In the genomic region with DNA sequence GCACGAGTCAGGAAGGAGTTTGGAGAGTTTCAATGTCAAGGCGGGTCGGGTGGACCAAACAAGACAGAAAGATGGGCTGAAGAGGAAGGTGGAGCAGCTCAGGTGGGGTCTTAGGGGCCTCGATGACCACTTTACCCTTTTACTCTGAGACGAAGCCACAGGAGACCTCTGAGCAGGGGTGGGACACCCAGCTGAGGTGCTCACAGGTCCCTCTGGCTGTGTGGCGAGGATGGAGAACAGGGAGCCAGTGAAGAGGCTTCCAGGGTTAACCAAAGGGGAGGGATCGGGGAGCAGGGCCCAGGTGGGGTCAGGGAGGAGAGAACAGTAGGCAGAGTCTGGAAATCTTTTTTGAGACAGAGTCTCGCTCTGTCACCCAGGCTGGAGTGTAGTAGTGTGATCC, we compare ENCODE assay signal across 24 cellular contexts. TPM values are rescaled to one million over a fixed set of nuclear protein-coding genes. Genes with fewer than 3 reads are reported as not detected.
"Had no signal": no experiment of that assay in that cellular context is flagged by ENCODE, and none has a peak within 500 bp of the region (broad histone marks: within the 10 kb centered on the region; RNA-seq: fewer than 3 reads in every experiment).

No MANE protein-coding gene starts in this region.

- H3K27ac ChIP-seq: dorsolateral prefrontal cortex, left ventricle myocardium inferior, neural progenitor cell, ovary, stomach, thoracic aorta had no signal

- H3K36me3 ChIP-seq: neural progenitor cell, ovary, thoracic aorta had no signal

- H3K4me1 Mint-ChIP-seq: neural progenitor cell had no signal

- H3K4me3 ChIP-seq: dorsolateral prefrontal cortex, left ventricle myocardium inferior, neural progenitor cell, ovary, stomach, thoracic aorta had no signal

- H3K9me3 ChIP-seq: left ventricle myocardium inferior, ovary, stomach, thoracic aorta had no signal

- H3K4me1 ChIP-seq: left ventricle myocardium inferior, neural progenitor cell had no signal

- H3K9me3 Mint-ChIP-seq: naive B cell; neural progenitor cell; stimulated activated memory B cell treated with anti-CD40 and anti-IgM and Interleukin-4, amounts not matched to agents 10 μg/mL and 1 μg/mL and 100 μg/mL, for 72 hours had no signal

- H3K27ac Mint-ChIP-seq: naive B cell; stimulated activated memory B cell treated with anti-CD40 and anti-IgM and Interleukin-4, amounts not matched to agents 10 μg/mL and 1 μg/mL and 100 μg/mL, for 72 hours had no signal

- H3K27me3 Mint-ChIP-seq: naive B cell had no signal

- ATAC-seq: esophagus mucosa; left cardiac atrium; right cardiac atrium; stimulated activated memory B cell treated with anti-CD40 and anti-IgM and Interleukin-4, amounts not matched to agents 10 μg/mL and 1 μg/mL and 100 μg/mL, for 72 hours had no signal

- DNase-seq: central memory CD4-positive, alpha-beta T cell; cortex of kidney; dorsolateral prefrontal cortex; effector CD8-positive, alpha-beta T cell; left cardiac atrium; left ventricle myocardium inferior; mesendoderm; naive B cell; nucleus accumbens; ovary; right cardiac atrium; small intestine; stimulated activated CD4-positive, alpha-beta T cell treated with anti-CD3 and anti-CD28 coated beads, Interleukin-4, amount 100 ng/mL, for 1 hour; stimulated activated CD8-positive, alpha-beta memory T cell treated with anti-CD3 and anti-CD28 coated beads, Interleukin-4, amount 100 ng/mL, for 48 hours; stomach; substantia nigra; trophoblast cell had no signal

- H3K27me3 ChIP-seq: neural progenitor cell, ovary had no signal

- H3K4me3 Mint-ChIP-seq: neural progenitor cell; stimulated activated memory B cell treated with anti-CD40 and anti-IgM and Interleukin-4, amounts not matched to agents 10 μg/mL and 1 μg/mL and 100 μg/mL, for 72 hours had no signal

RNA-seq across cellular contexts. Expression of gene CCER2, which starts 2.0 kb away (rescaled TPM):
- total RNA-seq: fibroblast of lung, glomerular endothelial cell, left cardiac atrium, left ventricle myocardium inferior, lung microvascular endothelial cell, thoracic aorta had no signal
